In the genomic region with DNA sequence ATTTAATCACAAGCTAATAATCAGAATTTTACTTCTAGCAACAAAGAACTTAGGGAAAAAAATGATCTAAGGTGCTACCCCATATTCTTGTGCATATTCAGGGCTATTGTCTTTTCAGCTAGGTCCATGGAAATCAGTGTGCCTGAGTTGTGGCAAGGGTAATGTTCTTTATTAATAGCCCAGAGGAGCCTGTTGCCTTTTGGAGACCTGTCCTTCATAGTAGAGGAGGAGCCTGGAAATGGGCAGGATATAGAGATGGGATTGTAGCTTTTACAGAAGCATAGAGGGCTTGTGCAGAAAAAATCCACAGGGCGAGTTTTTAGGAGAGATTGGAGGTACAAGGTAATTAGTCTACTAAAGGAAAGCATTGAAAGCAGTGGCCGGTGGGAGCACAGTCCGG, we compare ENCODE assay signal across 21 cellular contexts. TPM values are rescaled to one million over a fixed set of nuclear protein-coding genes. Genes with fewer than 3 reads are reported as not detected.
A peak's percentile ranks its signal among the peaks of the same experiment; 100 is the strongest.
DNase-seq lines count a peak whose midpoint lies in the region; ATAC-seq and TF ChIP-seq lines count a peak whose summit lies in the region.
"Had no signal": no experiment of that assay in that cellular context is flagged by ENCODE, and none has a peak within 500 bp of the region (broad histone marks: within the 10 kb centered on the region; RNA-seq: fewer than 3 reads in every experiment).

No MANE protein-coding gene starts in this region.

- H3K27me3 ChIP-seq in heart left ventricle (no peaks in the 10 kb centered on the region), right cardiac atrium (ENCODE audit: control insufficient read depth, insufficient read depth) (no peaks in the 10 kb centered on the region)

- peaks cover 57% of the 10 kb centered on the region for H3K36me3 Mint-ChIP-seq in activated CD4-positive, alpha-beta T cell treated with anti-CD3 and anti-CD28 coated beads, Interleukin-2, amount 10 ng/mL, durations not matched to agents 24 days and 14 days (ENCODE audit: low read depth)
- H3K36me3 Mint-ChIP-seq in activated CD4-positive, alpha-beta T cell treated with anti-CD3 and anti-CD28 coated beads for 36 hours (ENCODE audit: low read depth), result peaks cover 47% of the 10 kb centered on the region
- H3K36me3 Mint-ChIP-seq in activated T-helper 1 cell treated with anti-CD3 and anti-CD28 coated beads, Interleukin-12 subunit alpha, Interleukin-12 subunit beta, Interleukin-2, Interleukin-4 antibody, amounts not matched to agents 30 ng/mL and 10 ng/mL and 1 ng/mL, durations not matched to agents 14 hours and 24 hours and 36 hours (ENCODE audit: low read depth), result peaks cover 52% of the 10 kb centered on the region
- peaks cover 29% of the 10 kb centered on the region for H3K36me3 Mint-ChIP-seq in natural killer cell treated with Interleukin-12 subunit alpha and Interleukin-12 subunit beta and Interleukin-15 and Interleukin-18, amount 100 ng/mL, for 72 hours
- H3K36me3 Mint-ChIP-seq in activated CD4-positive, alpha-beta memory T cell treated with anti-CD3 and anti-CD28 coated beads for 36 hours, result peaks cover 19% of the 10 kb centered on the region

- H3K27me3 Mint-ChIP-seq in activated CD4-positive, alpha-beta T cell treated with anti-CD3 and anti-CD28 coated beads, Interleukin-2, amount 10 ng/mL, durations not matched to agents 24 days and 14 days, result no peaks in the 10 kb centered on the region
- no peaks in the 10 kb centered on the region for H3K27me3 Mint-ChIP-seq in activated CD4-positive, alpha-beta T cell treated with anti-CD3 and anti-CD28 coated beads for 36 hours
- H3K27me3 Mint-ChIP-seq in activated T-helper 1 cell treated with anti-CD3 and anti-CD28 coated beads, Interleukin-12 subunit alpha, Interleukin-12 subunit beta, Interleukin-2, Interleukin-4 antibody, amounts not matched to agents 30 ng/mL and 10 ng/mL and 1 ng/mL, durations not matched to agents 14 hours and 24 hours and 36 hours (ENCODE audit: insufficient read depth), result no peaks in the 10 kb centered on the region
- no peaks in the 10 kb centered on the region for H3K27me3 Mint-ChIP-seq in natural killer cell treated with Interleukin-12 subunit alpha and Interleukin-12 subunit beta and Interleukin-15 and Interleukin-18, amount 100 ng/mL, for 72 hours
- H3K27me3 Mint-ChIP-seq in activated CD4-positive, alpha-beta memory T cell treated with anti-CD3 and anti-CD28 coated beads for 36 hours, result no peaks in the 10 kb centered on the region

- peaks cover 0 to 20% (median 13%) of the 10 kb centered on the region in 9 donors for H3K36me3 ChIP-seq in heart left ventricle

- H3K9me3 ChIP-seq in heart left ventricle (no peaks in the 10 kb centered on the region), right cardiac atrium (ENCODE audit: control insufficient read depth, low read length) (no peaks in the 10 kb centered on the region)

- CTCF ChIA-PET in activated CD4-positive, alpha-beta T cell treated with anti-CD3 and anti-CD28 coated beads for 36 hours (lab: Charles Lee), result interaction anchor here (1.3 kb wide), 1 partner anchor 56 kb away, joined by 3 read pairs; no protein-coding TSS in a partner anchor
- CTCF ChIA-PET in activated CD4-positive, alpha-beta memory T cell treated with anti-CD3 and anti-CD28 coated beads for 36 hours (lab: Charles Lee), result interaction anchor here (0.9 kb wide), 1 partner anchor 21 kb away, joined by 4 read pairs; no protein-coding TSS in a partner anchor

- peaks cover 50% of the 10 kb centered on the region for H3K4me1 Mint-ChIP-seq in activated CD4-positive, alpha-beta T cell treated with anti-CD3 and anti-CD28 coated beads, Interleukin-2, amount 10 ng/mL, durations not matched to agents 24 days and 14 days
- peaks cover 38% of the 10 kb centered on the region for H3K4me1 Mint-ChIP-seq in activated CD4-positive, alpha-beta T cell treated with anti-CD3 and anti-CD28 coated beads for 36 hours
- H3K4me1 Mint-ChIP-seq in activated T-helper 1 cell treated with anti-CD3 and anti-CD28 coated beads, Interleukin-12 subunit alpha, Interleukin-12 subunit beta, Interleukin-2, Interleukin-4 antibody, amounts not matched to agents 30 ng/mL and 10 ng/mL and 1 ng/mL, durations not matched to agents 14 hours and 24 hours and 36 hours (ENCODE audit: low read depth), result peaks cover 57% of the 10 kb centered on the region
- peaks cover 69 to 76% of the 10 kb centered on the region in 2 donors for H3K4me1 Mint-ChIP-seq in natural killer cell treated with Interleukin-12 subunit alpha and Interleukin-12 subunit beta and Interleukin-15 and Interleukin-18, amount 100 ng/mL, for 72 hours (ENCODE audit: low read depth in 2 of 2)
- H3K4me1 Mint-ChIP-seq in activated CD4-positive, alpha-beta memory T cell treated with anti-CD3 and anti-CD28 coated beads for 36 hours (ENCODE audit: low read depth), result peaks cover 40% of the 10 kb centered on the region

- H3K27ac Mint-ChIP-seq in activated CD4-positive, alpha-beta T cell treated with anti-CD3 and anti-CD28 coated beads, Interleukin-2, amount 10 ng/mL, durations not matched to agents 24 days and 14 days, result peak overlapping the region; percentile 59
- H3K27ac Mint-ChIP-seq in activated CD4-positive, alpha-beta T cell treated with anti-CD3 and anti-CD28 coated beads for 36 hours, result no peak overlapping the region
- peak overlapping the region; percentile 11 for H3K27ac Mint-ChIP-seq in activated T-helper 1 cell treated with anti-CD3 and anti-CD28 coated beads, Interleukin-12 subunit alpha, Interleukin-12 subunit beta, Interleukin-2, Interleukin-4 antibody, amounts not matched to agents 30 ng/mL and 10 ng/mL and 1 ng/mL, durations not matched to agents 14 hours and 24 hours and 36 hours
- H3K27ac Mint-ChIP-seq in natural killer cell treated with Interleukin-12 subunit alpha and Interleukin-12 subunit beta and Interleukin-15 and Interleukin-18, amount 100 ng/mL, for 72 hours, result peak overlapping the region in 1 of 2 donors; percentile 71
- no peak overlapping the region for H3K27ac Mint-ChIP-seq in activated CD4-positive, alpha-beta memory T cell treated with anti-CD3 and anti-CD28 coated beads for 36 hours
- H3K27ac Mint-ChIP-seq: HFFc6 had no signal

- POLR2A ChIA-PET in activated CD4-positive, alpha-beta T cell treated with anti-CD3 and anti-CD28 coated beads for 36 hours (lab: Charles Lee), result interaction anchor here (0.6 kb wide), 1 partner anchor 70 kb away, joined by 4 read pairs; no protein-coding TSS in a partner anchor
- POLR2A ChIA-PET in activated CD4-positive, alpha-beta memory T cell treated with anti-CD3 and anti-CD28 coated beads for 36 hours (lab: Charles Lee), result no interaction called here

- DNase-seq in activated CD4-positive, alpha-beta T cell treated with anti-CD3 and anti-CD28 coated beads, Interleukin-2, amount 10 ng/mL, durations not matched to agents 24 days and 14 days, result peak; percentile 31
- no peak for DNase-seq in activated CD4-positive, alpha-beta T cell treated with anti-CD3 and anti-CD28 coated beads for 36 hours
- DNase-seq in heart left ventricle, result no peak
- no peak for DNase-seq in right cardiac atrium
- no peak for DNase-seq in activated T-helper 1 cell treated with anti-CD3 and anti-CD28 coated beads, Interleukin-12 subunit alpha, Interleukin-12 subunit beta, Interleukin-2, Interleukin-4 antibody, amounts not matched to agents 30 ng/mL and 10 ng/mL and 1 ng/mL, durations not matched to agents 14 hours and 24 hours and 36 hours (ENCODE audit: low spot score)
- no peak for DNase-seq in natural killer cell treated with Interleukin-12 subunit alpha and Interleukin-12 subunit beta and Interleukin-15 and Interleukin-18, amount 100 ng/mL, for 72 hours (ENCODE audit: low spot score)
- no peak for DNase-seq in NOMO-1 treated with DMSO at 0.1 percent for 48 hours (lab: John Stamatoyannopoulos, UW; ENCODE audit: unreplicated experiment)
- no peak for DNase-seq in activated CD4-positive, alpha-beta memory T cell treated with anti-CD3 and anti-CD28 coated beads for 36 hours
- DNase-seq: 8988T; AML-193; C1 segment of cervical spinal cord; CD8-positive, alpha-beta T cell; DND-41; H7; HFFc6; Karpas-422; NCI-H1694; NCI-H2081 treated with DMSO at 0.1 percent for 48 hours; NCI-H446; NCI-H526 had no signal

- WGBS in heart left ventricle, 4 donors, result 79 to 99% (median 96%) methylated on average over 3 of the region's 3 CpGs
- 97% methylated on average over 3 of the region's 3 CpGs for WGBS in right cardiac atrium

- no peak for TF ChIP-seq CTCF in heart left ventricle (IDR thresholded peaks at IDR 0.05)

- H3K4me3 Mint-ChIP-seq in activated CD4-positive, alpha-beta T cell treated with anti-CD3 and anti-CD28 coated beads, Interleukin-2, amount 10 ng/mL, durations not matched to agents 24 days and 14 days, result no peak overlapping the region
- no peak overlapping the region for H3K4me3 Mint-ChIP-seq in activated CD4-positive, alpha-beta T cell treated with anti-CD3 and anti-CD28 coated beads for 36 hours
- no peak overlapping the region for H3K4me3 Mint-ChIP-seq in activated T-helper 1 cell treated with anti-CD3 and anti-CD28 coated beads, Interleukin-12 subunit alpha, Interleukin-12 subunit beta, Interleukin-2, Interleukin-4 antibody, amounts not matched to agents 30 ng/mL and 10 ng/mL and 1 ng/mL, durations not matched to agents 14 hours and 24 hours and 36 hours
- peak overlapping the region; percentile 59 for H3K4me3 Mint-ChIP-seq in natural killer cell treated with Interleukin-12 subunit alpha and Interleukin-12 subunit beta and Interleukin-15 and Interleukin-18, amount 100 ng/mL, for 72 hours
- H3K4me3 Mint-ChIP-seq in activated CD4-positive, alpha-beta memory T cell treated with anti-CD3 and anti-CD28 coated beads for 36 hours, result no peak overlapping the region
- H3K4me3 Mint-ChIP-seq: CD8-positive, alpha-beta T cell; HFFc6 had no signal

- H3K4me1 ChIP-seq in heart left ventricle (peaks cover 0 to 30% (median 9%) of the 10 kb centered on the region in 12 donors), right cardiac atrium (ENCODE audit: control insufficient read depth, insufficient read depth, low read length) (peaks cover 1% of the 10 kb centered on the region)

- H3K9me3 Mint-ChIP-seq in activated CD4-positive, alpha-beta T cell treated with anti-CD3 and anti-CD28 coated beads, Interleukin-2, amount 10 ng/mL, durations not matched to agents 24 days and 14 days, result peaks cover 12% of the 10 kb centered on the region
- H3K9me3 Mint-ChIP-seq in activated CD4-positive, alpha-beta T cell treated with anti-CD3 and anti-CD28 coated beads for 36 hours (ENCODE audit: low read depth), result peaks cover 1% of the 10 kb centered on the region
- H3K9me3 Mint-ChIP-seq in activated T-helper 1 cell treated with anti-CD3 and anti-CD28 coated beads, Interleukin-12 subunit alpha, Interleukin-12 subunit beta, Interleukin-2, Interleukin-4 antibody, amounts not matched to agents 30 ng/mL and 10 ng/mL and 1 ng/mL, durations not matched to agents 14 hours and 24 hours and 36 hours, result peaks cover 4% of the 10 kb centered on the region
- peaks cover 4% of the 10 kb centered on the region for H3K9me3 Mint-ChIP-seq in natural killer cell treated with Interleukin-12 subunit alpha and Interleukin-12 subunit beta and Interleukin-15 and Interleukin-18, amount 100 ng/mL, for 72 hours
- H3K9me3 Mint-ChIP-seq in activated CD4-positive, alpha-beta memory T cell treated with anti-CD3 and anti-CD28 coated beads for 36 hours, result no peaks in the 10 kb centered on the region
- H3K9me3 Mint-ChIP-seq: CD8-positive, alpha-beta T cell; HFFc6 had no signal

- intact Hi-C loops in activated CD4-positive, alpha-beta T cell treated with anti-CD3 and anti-CD28 coated beads, Interleukin-2, amount 10 ng/mL, durations not matched to agents 24 days and 14 days (cut with micrococcal nuclease), result no loop called here
- intact Hi-C loops in activated CD4-positive, alpha-beta T cell treated with anti-CD3 and anti-CD28 coated beads for 36 hours (cut with DNase I, micrococcal nuclease), result no loop called here
- intact Hi-C loops in heart left ventricle (cut with DNase I), result no loop called here
- intact Hi-C loops in right cardiac atrium (cut with DNase I), result no loop called here
- intact Hi-C loops in activated T-helper 1 cell treated with anti-CD3 and anti-CD28 coated beads, Interleukin-12 subunit alpha, Interleukin-12 subunit beta, Interleukin-2, Interleukin-4 antibody, amounts not matched to agents 30 ng/mL and 10 ng/mL and 1 ng/mL, durations not matched to agents 14 hours and 24 hours and 36 hours (cut with micrococcal nuclease), result no loop called here
- intact Hi-C loops in activated CD4-positive, alpha-beta memory T cell treated with anti-CD3 and anti-CD28 coated beads for 36 hours (cut with micrococcal nuclease), result no loop called here

- H3K4me3 ChIP-seq in heart left ventricle (no peak overlapping the region), right cardiac atrium (ENCODE audit: low read length) (no peak overlapping the region)
- H3K4me3 ChIP-seq: GM12878 had no signal

- TF ChIP-seq POLR2A in heart left ventricle (IDR thresholded peaks at IDR 0.05), result no peak

- no peak for ATAC-seq in activated CD4-positive, alpha-beta T cell treated with anti-CD3 and anti-CD28 coated beads for 36 hours
- ATAC-seq in heart left ventricle (peak; percentile 55 to 83 (median 70)), right cardiac atrium (no peak)
- ATAC-seq in natural killer cell treated with Interleukin-12 subunit alpha and Interleukin-12 subunit beta and Interleukin-15 and Interleukin-18, amount 100 ng/mL, for 72 hours, result no peak
- ATAC-seq: CD8-positive, alpha-beta T cell; GM12878 had no signal

- H3K27ac ChIP-seq in heart left ventricle (peak overlapping the region in 1 of 12 donors; percentile 17), right cardiac atrium (ENCODE audit: low read length) (no peak overlapping the region)

RNA-seq across cellular contexts. Expression of gene AGK, which starts 38.9 kb away (rescaled TPM):
- 146 and 151 TPM in 2 replicates for total RNA-seq in activated CD4-positive, alpha-beta T cell treated with anti-CD3 and anti-CD28 coated beads, Interleukin-2, amount 10 ng/mL, durations not matched to agents 24 days and 14 days
- total RNA-seq in activated CD4-positive, alpha-beta T cell treated with anti-CD3 and anti-CD28 coated beads for 36 hours, result 10 to 100 TPM; 49.7 to 52.9 TPM
- 10 to 100 TPM; 30.6 to 49.8 (median 41.3) TPM for total RNA-seq in heart left ventricle
- polyA plus RNA-seq in heart left ventricle, result 10 to 100 TPM; 21.4 to 28.2 TPM
- 10 to 100 TPM; 31.1 to 43.6 (median 37.8) TPM for total RNA-seq in right cardiac atrium
- polyA plus RNA-seq in right cardiac atrium, result 29.2 TPM
- 174 and 179 TPM in 2 replicates for total RNA-seq in activated T-helper 1 cell treated with anti-CD3 and anti-CD28 coated beads, Interleukin-12 subunit alpha, Interleukin-12 subunit beta, Interleukin-2, Interleukin-4 antibody, amounts not matched to agents 30 ng/mL and 10 ng/mL and 1 ng/mL, durations not matched to agents 14 hours and 24 hours and 36 hours
- total RNA-seq in natural killer cell treated with Interleukin-12 subunit alpha and Interleukin-12 subunit beta and Interleukin-15 and Interleukin-18, amount 100 ng/mL, for 72 hours, result 100 to 1,000 TPM in 1 of 2 donors, 10 to 100 TPM in 1; 86.9 to 140 TPM
- 10 to 100 TPM; 50.2 to 57.2 TPM for total RNA-seq in activated CD4-positive, alpha-beta memory T cell treated with anti-CD3 and anti-CD28 coated beads for 36 hours

Comparison
In these comparisons a context has a peak if more than half of its experiments do, and no peak if none do; other contexts are left out.
1. H3K27ac Mint-ChIP-seq: peak in activated CD4-positive, alpha-beta T cell treated with anti-CD3 and anti-CD28 coated beads, Interleukin-2, amount 10 ng/mL, durations not matched to agents 24 days and 14 days (single experiment) and activated T-helper 1 cell treated with anti-CD3 and anti-CD28 coated beads, Interleukin-12 subunit alpha, Interleukin-12 subunit beta, Interleukin-2, Interleukin-4 antibody, amounts not matched to agents 30 ng/mL and 10 ng/mL and 1 ng/mL, durations not matched to agents 14 hours and 24 hours and 36 hours (single experiment); none in activated CD4-positive, alpha-beta T cell treated with anti-CD3 and anti-CD28 coated beads for 36 hours (single experiment) and activated CD4-positive, alpha-beta memory T cell treated with anti-CD3 and anti-CD28 coated beads for 36 hours (single experiment).
2. ATAC-seq: peak in heart left ventricle (4 of 4); none in activated CD4-positive, alpha-beta T cell treated with anti-CD3 and anti-CD28 coated beads for 36 hours (single experiment), right cardiac atrium (0 of 2) and natural killer cell treated with Interleukin-12 subunit alpha and Interleukin-12 subunit beta and Interleukin-15 and Interleukin-18, amount 100 ng/mL, for 72 hours (0 of 2).